ENCODE assay signal across 21 cellular contexts in genomic region chr1:206526064-206526911, GRCh38. TPM values are rescaled to one million over a fixed set of nuclear protein-coding genes. Genes with fewer than 3 reads are reported as not detected.
A peak's percentile ranks its signal among the peaks of the same experiment; 100 is the strongest.
DNase-seq lines count a peak whose midpoint lies in the region; FAIRE-seq and TF ChIP-seq lines count a peak whose summit lies in the region.
"Had no signal": no experiment of that assay in that cellular context is flagged by ENCODE, and none has a peak within 500 bp of the region (broad histone marks: within the 10 kb centered on the region; RNA-seq: fewer than 3 reads in every experiment).

No MANE protein-coding gene starts in this region.

- H3K14ac ChIP-seq in neuronal stem cell (ENCODE audit: low read length): no peak overlapping the region

- H3K27ac ChIP-seq in C4-2B: 0 out of 2 replicates have a peak overlapping the region, but pooled peaks have one; percentile 7
- no peak overlapping the region for H3K27ac ChIP-seq in neuronal stem cell (replicated peaks; ENCODE audit: low read length)
- H3K27ac ChIP-seq in mesendoderm (ENCODE audit: low read depth, low read length): no peak overlapping the region
- no peak overlapping the region for H3K27ac ChIP-seq in prostate gland
- H3K27ac ChIP-seq: GM23248, hepatocyte, KMS-11, right atrium auricular region had no signal

- DNase-seq in MG63 (peak; percentile 63), bronchial epithelial cell (ENCODE audit: low read depth) (no peak), neuronal stem cell (ENCODE audit: low spot score) (no peak), GM19240 (ENCODE audit: insufficient read length, low spot score) (no peak), NCI-H345 (lab: John Stamatoyannopoulos, UW) (no peak), mesendoderm (no peak), prostate gland (ENCODE audit: low spot score) (no peak)
- DNase-seq: activated CD4-positive, alpha-beta memory T cell treated with anti-CD3 and anti-CD28 coated beads for 36 hours; activated T-cell treated with anti-CD3 and anti-CD28 coated beads for 4 hours; C1 segment of cervical spinal cord; foreskin keratinocyte; GM23248; NCI-H1092; NCI-H524; NK-92 treated with Interleukin-12 subunit alpha and Interleukin-12 subunit beta, amount 100 ng/mL, for 24 hours; occipital lobe; stimulated activated CD8-positive, alpha-beta memory T cell treated with anti-CD3 and anti-CD28 coated beads, Interleukin-4, amount 100 ng/mL, for 48 hours had no signal

- H2BK12ac ChIP-seq in neuronal stem cell (ENCODE audit: low read length): no peak overlapping the region

- intact Hi-C loops in prostate gland (cut with DNase I): no loop called here

- no CpG with 5 or more reads among the region's 6 CpGs for WGBS in neuronal stem cell (ENCODE audit: extremely low coverage in 2 of 2, insufficient read length in 2 of 2, insufficient replicate concordance in 1 of 2), 2 donors
- WGBS in mesendoderm (ENCODE audit: extremely low coverage, insufficient coverage, low lambda C conversion rate): no CpG with 5 or more reads among the region's 6 CpGs
- WGBS in prostate gland: 69% methylated on average over 6 of the region's 6 CpGs

- no peak for TF ChIP-seq POLR2A in prostate gland (IDR thresholded peaks at IDR 0.05)

- no peak overlapping the region for H4K8ac ChIP-seq in neuronal stem cell (ENCODE audit: low read depth, low read length)
- H4K8ac ChIP-seq in mesendoderm (ENCODE audit: low read depth, low read length): no peak overlapping the region

- H3K56ac ChIP-seq in mesendoderm (ENCODE audit: low read length): no peak overlapping the region

- H2BK120ac ChIP-seq in neuronal stem cell (ENCODE audit: low read depth, low read length) (no peak overlapping the region), mesendoderm (ENCODE audit: low read depth, low read length) (no peak overlapping the region)

- H3K27me3 ChIP-seq in MG63 (no peaks in the 10 kb centered on the region), bronchial epithelial cell (ENCODE audit: control insufficient read depth, insufficient read depth, low read length) (no peaks in the 10 kb centered on the region), neuronal stem cell (ENCODE audit: control insufficient read depth in 3 of 3, insufficient read depth in 3 of 3, low read depth in 1 of 3, low read length in 3 of 3) (peaks cover 0 to 10% (median 0%) of the 10 kb centered on the region in 3 experiments), mesendoderm (ENCODE audit: insufficient read depth, low read length, poor library complexity) (no peaks in the 10 kb centered on the region), prostate gland (replicated peaks; ENCODE audit: insufficient read depth) (no peaks in the 10 kb centered on the region)
- H3K27me3 ChIP-seq: foreskin keratinocyte, hepatocyte, right atrium auricular region had no signal

- H3K4ac ChIP-seq in neuronal stem cell (ENCODE audit: low read length) (no peak overlapping the region), mesendoderm (ENCODE audit: low read depth, low read length) (no peak overlapping the region)

- peak; percentile 47 for FAIRE-seq in bronchial epithelial cell (lab: Jason Lieb, UNC)

- H3K4me1 ChIP-seq in neuronal stem cell (ENCODE audit: control insufficient read depth in 2 of 2, insufficient read depth in 1 of 2, low read depth in 1 of 2, low read length in 2 of 2) (peaks cover under 1 to 3% of the 10 kb centered on the region in 2 donors), mesendoderm (ENCODE audit: control insufficient read depth, low read depth, low read length) (no peaks in the 10 kb centered on the region), prostate gland (replicated peaks) (no peaks in the 10 kb centered on the region)

- no peak overlapping the region for H3K4me3 ChIP-seq in MG63
- no peak overlapping the region for H3K4me3 ChIP-seq in bronchial epithelial cell (ENCODE audit: low read depth, low read length)
- no peak overlapping the region for H3K4me3 ChIP-seq in neuronal stem cell (ENCODE audit: low read length in 2 of 2)
- no peak overlapping the region for H3K4me3 ChIP-seq in mesendoderm (ENCODE audit: low read length)
- H3K4me3 ChIP-seq in prostate gland: no peak overlapping the region
- H3K4me3 ChIP-seq: GM23248, hepatocyte, right atrium auricular region had no signal

- TF ChIP-seq CTCF in C4-2B (conservative IDR thresholded peaks at IDR 0.05) (no peak), bronchial epithelial cell (IDR thresholded peaks at IDR 0.05; ENCODE audit: insufficient read depth, low read length, severe bottlenecking) (no peak), prostate gland (IDR thresholded peaks at IDR 0.05) (no peak)

- no peak overlapping the region for H4K5ac ChIP-seq in mesendoderm (ENCODE audit: low read length)

- H3K79me1 ChIP-seq in neuronal stem cell (ENCODE audit: low read depth, low read length) (no peaks in the 10 kb centered on the region), mesendoderm (ENCODE audit: low read length) (no peaks in the 10 kb centered on the region)

- H4K91ac ChIP-seq in neuronal stem cell (ENCODE audit: low read depth, low read length, poor library complexity): no peak overlapping the region

- H2AK5ac ChIP-seq in neuronal stem cell (ENCODE audit: low read depth, low read length) (no peak overlapping the region), mesendoderm (ENCODE audit: low read length) (no peak overlapping the region)

- no peaks in the 10 kb centered on the region for H3K79me2 ChIP-seq in mesendoderm (ENCODE audit: control insufficient read depth, insufficient read depth, low read length)
- H3K79me2 ChIP-seq: hepatocyte had no signal

- H3K18ac ChIP-seq in neuronal stem cell (ENCODE audit: low read length) (peak overlapping the region; percentile 1), mesendoderm (ENCODE audit: low read length) (no peak overlapping the region)

- peak overlapping the region; percentile 24 for H3K9ac ChIP-seq in neuronal stem cell (ENCODE audit: low read depth, low read length, poor library complexity)
- H3K9ac ChIP-seq in mesendoderm (ENCODE audit: low read length): no peak overlapping the region
- H3K9ac ChIP-seq: GM23248, KMS-11 had no signal

- H3K23ac ChIP-seq in neuronal stem cell (ENCODE audit: low read depth, low read length, poor library complexity): no peak overlapping the region
- no peak overlapping the region for H3K23ac ChIP-seq in mesendoderm (ENCODE audit: low read length)

- H2AFZ ChIP-seq in neuronal stem cell (ENCODE audit: low read length): no peak overlapping the region
- H2AFZ ChIP-seq: GM23248, hepatocyte had no signal

- H3K4me2 ChIP-seq in neuronal stem cell (ENCODE audit: insufficient read depth, low read length, poor library complexity, severe bottlenecking) (no peak overlapping the region), mesendoderm (ENCODE audit: low read length) (no peak overlapping the region)
- H3K4me2 ChIP-seq: hepatocyte, KMS-11 had no signal

- H2BK5ac ChIP-seq in neuronal stem cell (ENCODE audit: low read length) (no peak overlapping the region), mesendoderm (ENCODE audit: low read length) (no peak overlapping the region)

- H3K36me3 ChIP-seq in MG63: no peaks in the 10 kb centered on the region
- no peaks in the 10 kb centered on the region for H3K36me3 ChIP-seq in bronchial epithelial cell (ENCODE audit: control insufficient read depth, insufficient read depth, low read length)
- H3K36me3 ChIP-seq in neuronal stem cell (replicated peaks in 1 of 2; ENCODE audit: control insufficient read depth in 2 of 2, insufficient read depth in 2 of 2, low read length in 2 of 2): no peaks in the 10 kb centered on the region
- no peaks in the 10 kb centered on the region for H3K36me3 ChIP-seq in mesendoderm (ENCODE audit: control insufficient read depth, insufficient read depth, low read length)
- no peaks in the 10 kb centered on the region for H3K36me3 ChIP-seq in prostate gland
- H3K36me3 ChIP-seq: right atrium auricular region had no signal

- H2BK15ac ChIP-seq in neuronal stem cell (ENCODE audit: low read length): no peak overlapping the region
- H2BK15ac ChIP-seq in mesendoderm (replicated peaks; ENCODE audit: low read depth): no peak overlapping the region

- H3K9me3 ChIP-seq in MG63 (no peaks in the 10 kb centered on the region), neuronal stem cell (replicated peaks in 1 of 2; ENCODE audit: control insufficient read depth in 2 of 2, insufficient read depth in 1 of 2, low read depth in 1 of 2, low read length in 2 of 2) (no peaks in the 10 kb centered on the region), prostate gland (no peaks in the 10 kb centered on the region)
- H3K9me3 ChIP-seq: right atrium auricular region had no signal

RNA-seq across cellular contexts. Expression of gene RASSF5, which starts 19.0 kb away (rescaled TPM):
- 0.12 and 1.3 TPM in 2 replicates for total RNA-seq in MG63 (2014; rRNA removed; shearing (Covaris generic); ENCODE audit: low replicate concordance)
- total RNA-seq in bronchial epithelial cell (3.4 and 4.6 TPM in 2 replicates), prostate gland (10 to 100 TPM; 22.2 to 42.5 TPM)
- 0.50 TPM for polyA plus RNA-seq in neuronal stem cell (2013, experiment 1 of 2)
- 0.51 TPM for polyA plus RNA-seq in neuronal stem cell (2013, experiment 2 of 2)
- 1.4 TPM for polyA plus RNA-seq in mesendoderm (2013, experiment 1 of 2)
- 1.8 TPM for polyA plus RNA-seq in mesendoderm (2013, experiment 2 of 2)

RNA-seq across cellular contexts. Expression of gene IKBKE, which starts 56.0 kb away (rescaled TPM):
- 5.5 and 12.9 TPM in 2 replicates for total RNA-seq in MG63 (2014; rRNA removed; shearing (Covaris generic); ENCODE audit: low replicate concordance)
- total RNA-seq in bronchial epithelial cell: 2.9 and 5.8 TPM in 2 replicates
- 0.49 TPM for polyA plus RNA-seq in neuronal stem cell (2013, experiment 1 of 2)
- polyA plus RNA-seq in neuronal stem cell (2013, experiment 2 of 2): 0.47 TPM
- 3.7 TPM for polyA plus RNA-seq in mesendoderm (2013, experiment 1 of 2)
- 3.8 TPM for polyA plus RNA-seq in mesendoderm (2013, experiment 2 of 2)
- total RNA-seq in prostate gland: 1 to 10 TPM; 3.6 to 6.1 TPM
